ENCODE assay signal across 8 cellular contexts in the genomic region with DNA sequence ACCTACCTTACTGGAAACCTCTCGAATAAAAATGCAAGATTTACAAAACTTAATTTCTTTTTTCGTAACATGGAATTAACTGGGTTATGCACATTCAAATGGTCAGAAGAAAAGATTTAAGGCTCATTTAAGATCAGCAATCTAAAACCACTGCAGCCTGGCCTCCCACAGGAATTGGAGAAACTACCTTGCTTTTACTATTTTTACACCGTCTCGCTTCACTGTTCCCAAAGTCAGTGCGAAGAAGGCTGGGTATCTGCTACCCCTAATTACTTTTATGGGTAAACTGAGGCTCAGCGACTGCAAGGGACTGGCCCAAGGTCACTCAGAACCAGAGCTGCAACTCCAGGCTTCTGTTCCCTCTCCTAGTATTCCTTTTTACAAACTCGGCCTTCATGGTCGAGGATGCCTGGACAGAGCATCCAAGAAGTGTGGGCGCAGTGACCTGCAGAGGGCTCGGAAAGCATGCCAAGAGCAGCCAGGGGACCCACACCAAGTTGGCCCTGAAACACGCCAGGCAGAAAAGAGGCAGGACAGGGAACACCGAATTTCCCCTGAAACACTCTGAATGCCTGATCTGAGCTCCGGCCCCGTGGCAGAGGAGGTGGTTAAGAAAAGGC. TPM values are rescaled to one million over a fixed set of nuclear protein-coding genes. Genes with fewer than 3 reads are reported as not detected.
A peak's percentile ranks its signal among the peaks of the same experiment; 100 is the strongest.
DNase-seq lines count a peak whose midpoint lies in the region; ATAC-seq, FAIRE-seq and TF ChIP-seq lines count a peak whose summit lies in the region.

No MANE protein-coding gene starts in this region.

- H3K4me1 ChIP-seq in osteoblast (ENCODE audit: insufficient read depth, low read length), result peaks cover 21% of the 10 kb centered on the region

- H3K27me3 ChIP-seq in osteoblast (ENCODE audit: insufficient read depth, low read length), result no peaks in the 10 kb centered on the region

- H3K4me3 ChIP-seq in fibroblast of the aortic adventitia (ENCODE audit: low read depth, low read length) (peak overlapping the region; percentile 98), osteoblast (ENCODE audit: insufficient read depth, low read length) (peak overlapping the region; percentile 93)

- no peaks in the 10 kb centered on the region for H3K9me3 ChIP-seq in osteoblast (ENCODE audit: low read depth, low read length)

- no peak for DNase-seq in fibroblast of the aortic adventitia (ENCODE audit: low read depth)
- peak; percentile 26 for DNase-seq in osteoblast (ENCODE audit: insufficient read length, low spot score, missing footprints)
- no peak for DNase-seq in D721Med (ENCODE audit: insufficient read length, low spot score)
- no peak for DNase-seq in DMS153 (lab: John Stamatoyannopoulos, UW)
- no peak for DNase-seq in MV-4-11 (lab: John Stamatoyannopoulos, UW)

- H3K4me2 ChIP-seq in osteoblast (ENCODE audit: insufficient read depth, low read length), result peak overlapping the region; percentile 99

- FAIRE-seq in D721Med (lab: Jason Lieb, UNC), result no peak

- H4K20me1 ChIP-seq in osteoblast (ENCODE audit: insufficient read depth, low read length), result peaks cover 42% of the 10 kb centered on the region

- peak overlapping the region; percentile 84 for H2AFZ ChIP-seq in osteoblast (ENCODE audit: low read length)

- H3K36me3 ChIP-seq in osteoblast (ENCODE audit: insufficient read depth, low read length), result peaks cover 18% of the 10 kb centered on the region

- peak; percentile 1 for ATAC-seq in HG03066 (IDR thresholded peaks at IDR 0.05; ENCODE audit: low read depth, unreplicated experiment)

- H3K27ac ChIP-seq in VCaP (peak overlapping the region; percentile 90), osteoblast (ENCODE audit: low read depth, low read length) (peak overlapping the region; percentile 80)

- TF ChIP-seq CTCF in GM12874 (IDR thresholded peaks at IDR 0.05; ENCODE audit: insufficient read depth, low read depth, low read length) (0 out of 2 replicates have a peak, but pooled peaks have one; percentile 10), VCaP (conservative IDR thresholded peaks at IDR 0.05) (no peak), fibroblast of the aortic adventitia (IDR thresholded peaks at IDR 0.05; ENCODE audit: insufficient read depth, low read length) (peak; percentile 11), osteoblast (IDR thresholded peaks at IDR 0.05; ENCODE audit: extremely low read depth, low read depth, low read length) (no peak), D721Med (IDR thresholded peaks at IDR 0.05; ENCODE audit: insufficient read depth, missing control alignments) (no peak)

- H3K79me2 ChIP-seq in osteoblast (ENCODE audit: insufficient read depth, low read length), result peaks cover 56% of the 10 kb centered on the region

RNA-seq across cellular contexts. Expression of a gene that starts 0.9 kb away (rescaled TPM):
- total RNA-seq in fibroblast of the aortic adventitia (ENCODE audit: low replicate concordance) (38.5 and 59.3 TPM in 2 replicates), osteoblast (33.6 and 34.0 TPM in 2 replicates)

RNA-seq across cellular contexts. Expression of a gene that starts 42.8 kb away (rescaled TPM):
- 9.6 and 11.4 TPM in 2 replicates for total RNA-seq in fibroblast of the aortic adventitia (ENCODE audit: low replicate concordance)
- total RNA-seq in osteoblast, result 5.6 and 6.2 TPM in 2 replicates

Comparison
In these comparisons a context has a peak if more than half of its experiments do, and no peak if none do; other contexts are left out.
1. CTCF ChIP-seq: peak in GM12874 (single experiment) and fibroblast of the aortic adventitia (single experiment); none in VCaP (single experiment), osteoblast (single experiment) and D721Med (single experiment).